22 cellular contexts compared by ENCODE assay signal in genomic region chr17:41576740-41577139, GRCh38. TPM values are rescaled to one million over a fixed set of nuclear protein-coding genes. Genes with fewer than 3 reads are reported as not detected.
"Had no signal": no experiment of that assay in that cellular context is flagged by ENCODE, and none has a peak within 500 bp of the region (broad histone marks: within the 10 kb centered on the region; RNA-seq: fewer than 3 reads in every experiment).

No MANE protein-coding gene starts in this region.

RNA-seq across cellular contexts. Expression of gene KRT9, which starts 4.9 kb away (rescaled TPM):
- total RNA-seq: activated CD4-positive, alpha-beta memory T cell treated with anti-CD3 and anti-CD28 coated beads, Interleukin-2, amount 10 ng/mL, durations not matched to agents 7 days and 5 days; activated CD4-positive, alpha-beta T cell treated with anti-CD3 and anti-CD28 coated beads, Interleukin-2, amount 10 ng/mL, durations not matched to agents 7 days and 5 days; activated naive CD8-positive, alpha-beta T cell treated with anti-CD3 and anti-CD28 coated beads, Interleukin-2, amount 10 ng/mL, durations not matched to agents 7 days and 5 days; ascending aorta; cardiac septum; cerebellum; heart left ventricle; kidney epithelial cell; left lung; lower lobe of right lung; progenitor cell of endocrine pancreas; renal cortical epithelial cell; right lobe of liver; skeletal muscle tissue; subcutaneous adipose tissue; T-helper 2 cell treated with Interferon-gamma antibody and Interleukin-4, amounts not matched to agents 100 ng/mL and 5 ng/mL, for 36 hours; upper lobe of left lung; WTC11 had no signal
- polyA plus RNA-seq: heart left ventricle, immature natural killer cell had no signal

RNA-seq across cellular contexts. Expression of gene KRT14, which starts 10.0 kb away (rescaled TPM):
- total RNA-seq: activated CD4-positive, alpha-beta memory T cell treated with anti-CD3 and anti-CD28 coated beads, Interleukin-2, amount 10 ng/mL, durations not matched to agents 7 days and 5 days; activated CD4-positive, alpha-beta T cell treated with anti-CD3 and anti-CD28 coated beads, Interleukin-2, amount 10 ng/mL, durations not matched to agents 7 days and 5 days; activated naive CD8-positive, alpha-beta T cell treated with anti-CD3 and anti-CD28 coated beads, Interleukin-2, amount 10 ng/mL, durations not matched to agents 7 days and 5 days; cardiac septum; cerebellum; dorsolateral prefrontal cortex; kidney epithelial cell; lower lobe of right lung; mononuclear cell; osteocyte; progenitor cell of endocrine pancreas; T-helper 2 cell treated with Interferon-gamma antibody and Interleukin-4, amounts not matched to agents 100 ng/mL and 5 ng/mL, for 36 hours; upper lobe of left lung; WTC11 had no signal
- polyA plus RNA-seq: heart left ventricle, immature natural killer cell had no signal

RNA-seq across cellular contexts. Expression of gene KRT16, which starts 35.8 kb away (rescaled TPM):
- total RNA-seq: activated CD4-positive, alpha-beta memory T cell treated with anti-CD3 and anti-CD28 coated beads, Interleukin-2, amount 10 ng/mL, durations not matched to agents 7 days and 5 days; activated CD4-positive, alpha-beta T cell treated with anti-CD3 and anti-CD28 coated beads, Interleukin-2, amount 10 ng/mL, durations not matched to agents 7 days and 5 days; activated naive CD8-positive, alpha-beta T cell treated with anti-CD3 and anti-CD28 coated beads, Interleukin-2, amount 10 ng/mL, durations not matched to agents 7 days and 5 days; cardiac septum; cerebellum; heart left ventricle; lower lobe of right lung; mononuclear cell; progenitor cell of endocrine pancreas; right lobe of liver; T-helper 2 cell treated with Interferon-gamma antibody and Interleukin-4, amounts not matched to agents 100 ng/mL and 5 ng/mL, for 36 hours; upper lobe of left lung; WTC11 had no signal
- polyA plus RNA-seq: immature natural killer cell had no signal

RNA-seq across cellular contexts. Expression of gene KRT17, which starts 47.6 kb away (rescaled TPM):
- total RNA-seq: activated CD4-positive, alpha-beta memory T cell treated with anti-CD3 and anti-CD28 coated beads, Interleukin-2, amount 10 ng/mL, durations not matched to agents 7 days and 5 days; activated naive CD8-positive, alpha-beta T cell treated with anti-CD3 and anti-CD28 coated beads, Interleukin-2, amount 10 ng/mL, durations not matched to agents 7 days and 5 days; cardiac septum; right lobe of liver; subcutaneous adipose tissue; T-helper 2 cell treated with Interferon-gamma antibody and Interleukin-4, amounts not matched to agents 100 ng/mL and 5 ng/mL, for 36 hours had no signal
- polyA plus RNA-seq: heart left ventricle, immature natural killer cell had no signal

RNA-seq across cellular contexts. Expression of gene KRT19, which starts 48.6 kb away (rescaled TPM):
- total RNA-seq: activated CD4-positive, alpha-beta memory T cell treated with anti-CD3 and anti-CD28 coated beads, Interleukin-2, amount 10 ng/mL, durations not matched to agents 7 days and 5 days; activated CD4-positive, alpha-beta T cell treated with anti-CD3 and anti-CD28 coated beads, Interleukin-2, amount 10 ng/mL, durations not matched to agents 7 days and 5 days; activated naive CD8-positive, alpha-beta T cell treated with anti-CD3 and anti-CD28 coated beads, Interleukin-2, amount 10 ng/mL, durations not matched to agents 7 days and 5 days; skeletal muscle tissue; T-helper 2 cell treated with Interferon-gamma antibody and Interleukin-4, amounts not matched to agents 100 ng/mL and 5 ng/mL, for 36 hours had no signal
- polyA plus RNA-seq: immature natural killer cell had no signal
